23 cellular contexts compared by ENCODE assay signal in genomic region chr13:36480726-36481485, GRCh38.
A peak's percentile ranks its signal among the peaks of the same experiment; 100 is the strongest.
DNase-seq lines count a peak whose midpoint lies in the region; ATAC-seq, FAIRE-seq and TF ChIP-seq lines count a peak whose summit lies in the region.
"Had no signal": no experiment of that assay in that cellular context is flagged by ENCODE, and none has a peak within 500 bp of the region (broad histone marks: within the 10 kb centered on the region; RNA-seq: fewer than 3 reads in every experiment).

No MANE protein-coding gene starts in this region.

- DNase-seq in NB4 (ENCODE audit: low read depth) (peak; percentile 33), germinal center (ENCODE audit: low spot score) (peak; percentile 6), foreskin melanocyte (no peak), COR-L47 (lab: John Stamatoyannopoulos, UW) (no peak)
- DNase-seq: DMS 273 treated with DMSO at 0.1 percent for 48 hours; DND-41; IMR-90; Karpas-422; MG63; NCI-H187; NCI-H2107; NCI-H510A; NCI-H748 treated with DMSO at 0.1 percent for 48 hours; NK-92 treated with Interleukin-12 subunit alpha and Interleukin-12 subunit beta, amount 100 ng/mL, for 24 hours; SK-N-SH; T-cell had no signal

- TF ChIP-seq CTCF in DOHH2 (IDR thresholded peaks at IDR 0.05; ENCODE audit: low read depth, low read length, poor library complexity, severe bottlenecking) (no peak), NB4 (IDR thresholded peaks at IDR 0.05; ENCODE audit: low read depth, low read length) (no peak)

- no peaks in the 10 kb centered on the region for H3F3A ChIP-seq in DOHH2 (ENCODE audit: control insufficient read depth, insufficient read depth)

- peaks cover 14% of the 10 kb centered on the region for H3K4me1 ChIP-seq in DOHH2 (ENCODE audit: control insufficient read depth, low read length)
- H3K4me1 ChIP-seq: HAP-1 had no signal

- no peaks in the 10 kb centered on the region for H3K27me3 ChIP-seq in DOHH2 (ENCODE audit: control insufficient read depth, low read length)
- H3K27me3 ChIP-seq: MG63 had no signal

- H4K20me1 ChIP-seq in DOHH2 (ENCODE audit: control insufficient read depth, insufficient read depth, low read depth, low read length), result no peaks in the 10 kb centered on the region

- H3K4me2 ChIP-seq in DOHH2 (ENCODE audit: low read length), result peak overlapping the region; percentile 41
- H3K4me2 ChIP-seq: SK-N-SH had no signal

- H3K27ac ChIP-seq in DOHH2 (ENCODE audit: low read depth, low read length), result no peak overlapping the region

- no peak for ATAC-seq in HG03108 (IDR thresholded peaks at IDR 0.05; ENCODE audit: unreplicated experiment)
- ATAC-seq: Panc1, Right ventricle myocardium inferior, T-cell had no signal

- no peaks in the 10 kb centered on the region for H3K9me3 ChIP-seq in DOHH2 (ENCODE audit: control insufficient read depth, insufficient read depth, low read length)
- H3K9me3 ChIP-seq: HAP-1, MG63, SK-N-SH had no signal

- H3K36me3 ChIP-seq in DOHH2 (ENCODE audit: control insufficient read depth, low read length), result no peaks in the 10 kb centered on the region
- H3K36me3 ChIP-seq: HAP-1, MG63 had no signal

- H3K4me3 ChIP-seq in DOHH2 (ENCODE audit: low read length) (0 out of 2 replicates have a peak overlapping the region, but pooled peaks have one; percentile 11), NB4 (ENCODE audit: low read depth, low read length) (no peak overlapping the region)
- H3K4me3 ChIP-seq: HAP-1, MG63 had no signal

- FAIRE-seq in A204.1 (lab: Jason Lieb, UNC), result peak; percentile 35
- FAIRE-seq: G401.6 had no signal

- no peak for TF ChIP-seq POLR2A in NB4 (IDR thresholded peaks at IDR 0.05; ENCODE audit: extremely low read depth, insufficient read length)

- H3K9me2 ChIP-seq in DOHH2 (replicated peaks; ENCODE audit: control insufficient read depth, low read length), result no peaks in the 10 kb centered on the region
- H3K9me2 ChIP-seq: SK-N-SH had no signal

- H3K79me2 ChIP-seq in DOHH2 (ENCODE audit: control insufficient read depth, low read length), result no peaks in the 10 kb centered on the region

Comparison
In these comparisons a context has a peak if more than half of its experiments do, and no peak if none do; other contexts are left out.
1. DNase-seq: peak in NB4 (single experiment) and germinal center (single experiment); none in foreskin melanocyte (single experiment) and COR-L47 (single experiment).